ENCODE assay signal across 12 cellular contexts in genomic region chr1:48757363-48757762, GRCh38.
"Had no signal": no experiment of that assay in that cellular context is flagged by ENCODE, and none has a peak within 500 bp of the region (broad histone marks: within the 10 kb centered on the region; RNA-seq: fewer than 3 reads in every experiment).

No MANE protein-coding gene starts in this region.

- H3K27ac Mint-ChIP-seq: activated CD4-positive, alpha-beta T cell treated with anti-CD3 and anti-CD28 coated beads, Interleukin-2, amount 10 ng/mL, durations not matched to agents 7 days and 5 days; activated naive CD4-positive, alpha-beta T cell treated with anti-CD3 and anti-CD28 coated beads, Interleukin-2, amount 50 U/mL, for 24 hours; dendritic cell treated with granulocyte-macrophage colony-stimulating factor and Interleukin-4, amounts not matched to agents 40 ng/mL and 50 ng/mL, for 4 days; immature natural killer cell had no signal

- ATAC-seq: lower lobe of right lung, pancreas had no signal

- H3K4me1 Mint-ChIP-seq: activated CD4-positive, alpha-beta T cell treated with anti-CD3 and anti-CD28 coated beads, Interleukin-2, amount 10 ng/mL, durations not matched to agents 7 days and 5 days; immature natural killer cell had no signal

- H3K4me3 Mint-ChIP-seq: activated CD4-positive, alpha-beta T cell treated with anti-CD3 and anti-CD28 coated beads, Interleukin-2, amount 10 ng/mL, durations not matched to agents 7 days and 5 days; activated naive CD4-positive, alpha-beta T cell treated with anti-CD3 and anti-CD28 coated beads, Interleukin-2, amount 50 U/mL, for 24 hours; dendritic cell treated with granulocyte-macrophage colony-stimulating factor and Interleukin-4, amounts not matched to agents 40 ng/mL and 50 ng/mL, for 4 days; immature natural killer cell had no signal

- H3K27me3 Mint-ChIP-seq: activated CD4-positive, alpha-beta T cell treated with anti-CD3 and anti-CD28 coated beads, Interleukin-2, amount 10 ng/mL, durations not matched to agents 7 days and 5 days; activated naive CD4-positive, alpha-beta T cell treated with anti-CD3 and anti-CD28 coated beads, Interleukin-2, amount 50 U/mL, for 24 hours; dendritic cell treated with granulocyte-macrophage colony-stimulating factor and Interleukin-4, amounts not matched to agents 40 ng/mL and 50 ng/mL, for 4 days had no signal

- H3K9me3 ChIP-seq: lower lobe of right lung, pancreas, tibial nerve had no signal

- DNase-seq: activated CD4-positive, alpha-beta T cell treated with anti-CD3 and anti-CD28 coated beads, Interleukin-2, amount 10 ng/mL, durations not matched to agents 7 days and 5 days; activated effector memory CD4-positive, alpha-beta T cell treated with Interleukin-2 at 50 U/mL for 16 hours; brain microvascular endothelial cell; immature natural killer cell; lower lobe of right lung; midbrain; pancreas; stimulated activated CD4-positive, alpha-beta T cell treated with anti-CD3 and anti-CD28 coated beads, Interleukin-4, amount 100 ng/mL, for 1 hour; stimulated activated CD8-positive, alpha-beta memory T cell treated with anti-CD3 and anti-CD28 coated beads, Interleukin-4, amount 100 ng/mL, for 48 hours had no signal

- H3K9me3 Mint-ChIP-seq: activated CD4-positive, alpha-beta T cell treated with anti-CD3 and anti-CD28 coated beads, Interleukin-2, amount 10 ng/mL, durations not matched to agents 7 days and 5 days; activated naive CD4-positive, alpha-beta T cell treated with anti-CD3 and anti-CD28 coated beads, Interleukin-2, amount 50 U/mL, for 24 hours; dendritic cell treated with granulocyte-macrophage colony-stimulating factor and Interleukin-4, amounts not matched to agents 40 ng/mL and 50 ng/mL, for 4 days; immature natural killer cell had no signal
